In genomic region chr3:6994081-6994668, GRCh38 we compare ENCODE assay signal across 14 cellular contexts.
A peak's percentile ranks its signal among the peaks of the same experiment; 100 is the strongest.
DNase-seq lines count a peak whose midpoint lies in the region; TF ChIP-seq lines count a peak whose summit lies in the region.
"Had no signal": no experiment of that assay in that cellular context is flagged by ENCODE, and none has a peak within 500 bp of the region (broad histone marks: within the 10 kb centered on the region; RNA-seq: fewer than 3 reads in every experiment).

No MANE protein-coding gene starts in this region.

- no peaks in the 10 kb centered on the region for H3K36me3 ChIP-seq in osteoblast (ENCODE audit: insufficient read depth, low read length)
- H3K36me3 ChIP-seq: gastrocnemius medialis, HAP-1 had no signal

- H3K4me3 ChIP-seq in osteoblast (ENCODE audit: insufficient read depth, low read length), result no peak overlapping the region
- H3K4me3 ChIP-seq: A549, gastrocnemius medialis, HAP-1 had no signal

- H3K4me1 ChIP-seq in osteoblast (ENCODE audit: insufficient read depth, low read length), result no peaks in the 10 kb centered on the region
- H3K4me1 ChIP-seq: A549, gastrocnemius medialis, HAP-1 had no signal

- no peak overlapping the region for H3K27ac Mint-ChIP-seq in chondrocyte (ENCODE audit: unreplicated experiment)
- H3K27ac Mint-ChIP-seq: activated T-helper 1 cell treated with anti-CD3 and anti-CD28 coated beads, Interleukin-12 subunit alpha, Interleukin-12 subunit beta, Interleukin-2, Interleukin-4 antibody, amounts not matched to agents 30 ng/mL and 10 ng/mL and 1 ng/mL, durations not matched to agents 14 hours and 24 hours and 36 hours; WTC11 had no signal

- no peak overlapping the region for H2AFZ ChIP-seq in osteoblast (ENCODE audit: low read length)

- H3K4me1 Mint-ChIP-seq in chondrocyte (ENCODE audit: low read depth), result no peaks in the 10 kb centered on the region

- peak; percentile 46 for TF ChIP-seq CTCF in chondrocyte (IDR thresholded peaks at IDR 0.05)
- TF ChIP-seq CTCF in osteoblast (IDR thresholded peaks at IDR 0.05; ENCODE audit: extremely low read depth, low read depth, low read length), result no peak

- H3K79me2 ChIP-seq in osteoblast (ENCODE audit: insufficient read depth, low read length), result no peaks in the 10 kb centered on the region

- no peaks in the 10 kb centered on the region for H4K20me1 ChIP-seq in osteoblast (ENCODE audit: insufficient read depth, low read length)

- no peak overlapping the region for H3K27ac ChIP-seq in osteoblast (ENCODE audit: low read depth, low read length)
- H3K27ac ChIP-seq: A549, gastrocnemius medialis had no signal

- H3K9me3 Mint-ChIP-seq in chondrocyte (ENCODE audit: low read depth), result peaks cover 20% of the 10 kb centered on the region

- H3K4me2 ChIP-seq in osteoblast (ENCODE audit: insufficient read depth, low read length), result no peak overlapping the region
- H3K4me2 ChIP-seq: A549 had no signal

- no peaks in the 10 kb centered on the region for H3K27me3 ChIP-seq in osteoblast (ENCODE audit: insufficient read depth, low read length)
- H3K27me3 ChIP-seq: gastrocnemius medialis had no signal

- no peak overlapping the region for H3K4me3 Mint-ChIP-seq in chondrocyte (ENCODE audit: unreplicated experiment)
- H3K4me3 Mint-ChIP-seq: activated T-helper 1 cell treated with anti-CD3 and anti-CD28 coated beads, Interleukin-12 subunit alpha, Interleukin-12 subunit beta, Interleukin-2, Interleukin-4 antibody, amounts not matched to agents 30 ng/mL and 10 ng/mL and 1 ng/mL, durations not matched to agents 14 hours and 24 hours and 36 hours; WTC11 had no signal

- H3K27me3 Mint-ChIP-seq in chondrocyte (ENCODE audit: low read depth), result no peaks in the 10 kb centered on the region

- H3K9me3 ChIP-seq in osteoblast (ENCODE audit: low read depth, low read length), result no peaks in the 10 kb centered on the region
- H3K9me3 ChIP-seq: A549, gastrocnemius medialis, HAP-1 had no signal

- DNase-seq in NCI-H82 (lab: John Stamatoyannopoulos, UW) (peak; percentile 38), NCI-H82 treated with DMSO at 0.1 percent for 48 hours (lab: John Stamatoyannopoulos, UW; ENCODE audit: unreplicated experiment) (no peak), NCI-H748 (lab: John Stamatoyannopoulos, UW; ENCODE audit: unreplicated experiment) (peak; percentile 1), chondrocyte (ENCODE audit: low spot score) (no peak), osteoblast (ENCODE audit: insufficient read length, low spot score, missing footprints) (peak; percentile 41), COR-L47 (lab: John Stamatoyannopoulos, UW) (no peak), NCI-H774 (lab: John Stamatoyannopoulos, UW) (no peak), NCI-H128 (lab: John Stamatoyannopoulos, UW; ENCODE audit: unreplicated experiment) (no peak)
- DNase-seq: gastrocnemius medialis, MV-4-11 had no signal

- H3K36me3 Mint-ChIP-seq in chondrocyte (ENCODE audit: low read depth), result no peaks in the 10 kb centered on the region

Comparison
In these comparisons a context has a peak if more than half of its experiments do, and no peak if none do; other contexts are left out.
1. DNase-seq: peak in NCI-H82 (single experiment), NCI-H748 (single experiment) and osteoblast (single experiment); none in NCI-H82 treated with DMSO at 0.1 percent for 48 hours (single experiment), chondrocyte (single experiment), COR-L47 (single experiment), NCI-H774 (single experiment) and NCI-H128 (single experiment).